In the genomic region with DNA sequence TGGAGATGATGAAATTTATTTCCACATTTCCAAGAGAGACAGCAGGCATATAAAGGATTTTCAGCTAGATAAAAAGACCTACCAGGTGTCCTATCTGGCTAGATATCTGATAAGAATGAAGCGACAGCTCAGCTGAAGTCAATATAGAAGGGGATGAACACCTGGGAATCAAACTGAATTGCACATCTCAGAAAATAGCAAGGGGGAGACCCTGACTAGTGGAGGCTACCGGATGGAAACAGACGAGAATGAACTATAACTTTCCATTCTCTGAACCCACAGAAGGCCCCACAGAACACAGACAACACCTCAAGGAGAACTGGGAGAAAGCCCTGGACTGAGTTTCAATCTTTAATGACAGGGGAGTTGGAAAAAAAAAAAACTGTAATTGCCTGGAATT, we compare ENCODE assay signal across 9 cellular contexts. TPM values are rescaled to one million over a fixed set of nuclear protein-coding genes. Genes with fewer than 3 reads are reported as not detected.
DNase-seq lines count a peak whose midpoint lies in the region; ATAC-seq and TF ChIP-seq lines count a peak whose summit lies in the region.
"Had no signal": no experiment of that assay in that cellular context is flagged by ENCODE, and none has a peak within 500 bp of the region (broad histone marks: within the 10 kb centered on the region; RNA-seq: fewer than 3 reads in every experiment).

No MANE protein-coding gene starts in this region.

- no peaks in the 10 kb centered on the region for H3K9me3 ChIP-seq in OCI-LY3 (ENCODE audit: insufficient read depth, low read length)

- peaks cover 10% of the 10 kb centered on the region; the same call in 1 of the 2 replicates for H3K4me1 ChIP-seq in OCI-LY3 (ENCODE audit: low read length)

- H3K9me3 Mint-ChIP-seq in natural killer cell treated with Interleukin-12 subunit alpha and Interleukin-12 subunit beta and Interleukin-15 and Interleukin-18, amount 100 ng/mL, for 72 hours: no peaks in the 10 kb centered on the region
- H3K9me3 Mint-ChIP-seq in type B pancreatic cell: no peaks in the 10 kb centered on the region

- H3K27ac ChIP-seq in OCI-LY3 (ENCODE audit: low read length): no peak overlapping the region

- peak overlapping the region; percentile 76 for H3K4me3 Mint-ChIP-seq in natural killer cell treated with Interleukin-12 subunit alpha and Interleukin-12 subunit beta and Interleukin-15 and Interleukin-18, amount 100 ng/mL, for 72 hours
- no peak overlapping the region for H3K4me3 Mint-ChIP-seq in type B pancreatic cell

- H3K36me3 ChIP-seq in OCI-LY3 (replicated peaks; ENCODE audit: low read depth, low read length): peaks cover 2% of the 10 kb centered on the region

- peak overlapping the region; percentile 70 to 87 for H3K27ac Mint-ChIP-seq in natural killer cell treated with Interleukin-12 subunit alpha and Interleukin-12 subunit beta and Interleukin-15 and Interleukin-18, amount 100 ng/mL, for 72 hours
- no peak overlapping the region for H3K27ac Mint-ChIP-seq in type B pancreatic cell

- no peaks in the 10 kb centered on the region for H3K27me3 ChIP-seq in OCI-LY3 (ENCODE audit: low read depth, low read length)

- no peak overlapping the region for H3K4me3 ChIP-seq in OCI-LY3 (ENCODE audit: low read length)

- DNase-seq in natural killer cell treated with Interleukin-12 subunit alpha and Interleukin-12 subunit beta and Interleukin-15 and Interleukin-18, amount 100 ng/mL, for 72 hours (ENCODE audit: low spot score): no peak
- DNase-seq in type B pancreatic cell (ENCODE audit: extremely low spot score, unreplicated experiment) (no peak), NCI-H1048 (lab: John Stamatoyannopoulos, UW) (no peak), mucosa of gallbladder (ENCODE audit: low spot score) (no peak)
- DNase-seq in effector CD4-positive, alpha-beta T cell: no peak
- DNase-seq: NCI-H446 treated with DMSO at 0.1 percent for 48 hours had no signal

- ATAC-seq in GM18861 (IDR thresholded peaks at IDR 0.05; ENCODE audit: unreplicated experiment) (peak; percentile 27), HG02623 (IDR thresholded peaks at IDR 0.05; ENCODE audit: unreplicated experiment) (peak; percentile 36)
- ATAC-seq in natural killer cell treated with Interleukin-12 subunit alpha and Interleukin-12 subunit beta and Interleukin-15 and Interleukin-18, amount 100 ng/mL, for 72 hours: peak in 1 of 2 donors; percentile 45

- H3K79me2 ChIP-seq in OCI-LY3 (ENCODE audit: low read length): no peaks in the 10 kb centered on the region

- no peak overlapping the region for H2AFZ ChIP-seq in OCI-LY3 (ENCODE audit: low read depth, low read length)

- TF ChIP-seq CTCF in OCI-LY3 (IDR thresholded peaks at IDR 0.05; ENCODE audit: low read depth, low read length) (no peak), type B pancreatic cell (conservative IDR thresholded peaks at IDR 0.05) (no peak)

- H3K36me3 Mint-ChIP-seq in natural killer cell treated with Interleukin-12 subunit alpha and Interleukin-12 subunit beta and Interleukin-15 and Interleukin-18, amount 100 ng/mL, for 72 hours: peaks cover 4% of the 10 kb centered on the region
- H3K36me3 Mint-ChIP-seq in type B pancreatic cell: peaks cover 11% of the 10 kb centered on the region

- peak overlapping the region; percentile 33 for H3K4me2 ChIP-seq in OCI-LY3 (ENCODE audit: low read length)

- H3K27me3 Mint-ChIP-seq in natural killer cell treated with Interleukin-12 subunit alpha and Interleukin-12 subunit beta and Interleukin-15 and Interleukin-18, amount 100 ng/mL, for 72 hours: no peaks in the 10 kb centered on the region
- H3K27me3 Mint-ChIP-seq in type B pancreatic cell: no peaks in the 10 kb centered on the region

- no peak overlapping the region for H3K9ac ChIP-seq in OCI-LY3 (ENCODE audit: low read length)

- no peaks in the 10 kb centered on the region for H4K20me1 ChIP-seq in OCI-LY3 (ENCODE audit: insufficient read depth, low read length)

- H3K4me1 Mint-ChIP-seq in natural killer cell treated with Interleukin-12 subunit alpha and Interleukin-12 subunit beta and Interleukin-15 and Interleukin-18, amount 100 ng/mL, for 72 hours (ENCODE audit: low read depth in 2 of 2): peaks cover 18 to 20% of the 10 kb centered on the region in 2 donors
- H3K4me1 Mint-ChIP-seq in type B pancreatic cell (ENCODE audit: unreplicated experiment): no peaks in the 10 kb centered on the region

RNA-seq across cellular contexts. Expression of gene CPLANE1, which starts 51.1 kb away (rescaled TPM):
- 10 to 100 TPM in 1 of 2 donors, 1 to 10 TPM in 1; 9.4 to 12.1 TPM for total RNA-seq in natural killer cell treated with Interleukin-12 subunit alpha and Interleukin-12 subunit beta and Interleukin-15 and Interleukin-18, amount 100 ng/mL, for 72 hours
- 21.4 and 23.1 TPM in 2 replicates for total RNA-seq in type B pancreatic cell (ENCODE audit: low replicate concordance)
- 20.2 TPM for total RNA-seq in mucosa of gallbladder
